ENCODE assay signal across 13 cellular contexts in genomic region chr17:67151717-67152116, GRCh38.
DNase-seq lines count a peak whose midpoint lies in the region; ATAC-seq and TF ChIP-seq lines count a peak whose summit lies in the region.
"Had no signal": no experiment of that assay in that cellular context is flagged by ENCODE, and none has a peak within 500 bp of the region (broad histone marks: within the 10 kb centered on the region; RNA-seq: fewer than 3 reads in every experiment).

No MANE protein-coding gene starts in this region.

- CTCF ChIA-PET in IMR-90 (lab: Yijun Ruan, JAX) = no interaction called here

- H3K4me2 ChIP-seq in IMR-90 (ENCODE audit: low read depth, low read length) = no peak overlapping the region; the same call in 1 of the 2 replicates
- H3K4me2 ChIP-seq: BLaER1 had no signal

- no peak overlapping the region for H2BK20ac ChIP-seq in IMR-90 (ENCODE audit: low read depth, low read length)

- H3K27me3 ChIP-seq in IMR-90 (ENCODE audit: control insufficient read depth, insufficient read depth, low read length) (no peaks in the 10 kb centered on the region), left lung (no peaks in the 10 kb centered on the region)
- H3K27me3 ChIP-seq: BLaER1 had no signal

- H3K36me3 ChIP-seq in IMR-90 (ENCODE audit: control insufficient read depth, insufficient read depth, low read length) (peaks cover 18% of the 10 kb centered on the region), left lung (peaks cover 0 to 49% of the 10 kb centered on the region in 2 donors)

- DNase-seq in AG10803 (ENCODE audit: low read depth) (peak; percentile 15), IMR-90 (peak; percentile 81), chondrocyte (ENCODE audit: low spot score) (no peak), left lung (no peak), type B pancreatic cell (ENCODE audit: extremely low spot score, unreplicated experiment) (no peak)
- DNase-seq: activated T-cell treated with anti-CD3 and anti-CD28 coated beads, Interleukin-2, amount 50 U/mL, for 4 hours; midbrain; NCI-H2107; stimulated activated naive CD8-positive, alpha-beta T cell treated with anti-CD3 and anti-CD28 coated beads, Interleukin-15, Interleukin-2, amounts not matched to agents 100 U/mL and 50 U/mL, for 24 hours had no signal

- H2AK9ac ChIP-seq in IMR-90 (replicated peaks; ENCODE audit: low read depth, low read length, poor library complexity) = no peak overlapping the region

- H4K20me1 ChIP-seq in IMR-90 (ENCODE audit: insufficient read depth, low read length) = peaks cover 4% of the 10 kb centered on the region; the same call in 1 of the 2 replicates
- H4K20me1 ChIP-seq: BLaER1 had no signal

- H3K56ac ChIP-seq in IMR-90 (ENCODE audit: extremely low read depth, insufficient read depth, low read length) = no peak overlapping the region

- TF ChIP-seq CTCF in AG10803 (conservative IDR thresholded peaks at IDR 0.05; ENCODE audit: low read length) (no peak), IMR-90 (conservative IDR thresholded peaks at IDR 0.05; ENCODE audit: low read depth, low read length) (no peak), chondrocyte (IDR thresholded peaks at IDR 0.05) (no peak), left lung (IDR thresholded peaks at IDR 0.05) (no peak), type B pancreatic cell (conservative IDR thresholded peaks at IDR 0.05) (no peak)

- H2AK5ac ChIP-seq in IMR-90 (ENCODE audit: low read depth, low read length) = no peak overlapping the region

- H3K4me3 Mint-ChIP-seq in chondrocyte (ENCODE audit: unreplicated experiment) = peak overlapping the region; percentile 4
- no peak overlapping the region for H3K4me3 Mint-ChIP-seq in type B pancreatic cell
- H3K4me3 Mint-ChIP-seq: activated T-cell treated with anti-CD3 and anti-CD28 coated beads, Interleukin-2, amount 50 U/mL, for 4 hours had no signal

- H3K4me1 ChIP-seq in IMR-90 (ENCODE audit: control insufficient read depth, insufficient read depth, low read length) (peaks cover 6% of the 10 kb centered on the region), left lung (no peaks in the 10 kb centered on the region)
- H3K4me1 ChIP-seq: BLaER1 had no signal

- peak overlapping the region; percentile 22 for H2BK5ac ChIP-seq in IMR-90 (ENCODE audit: low read depth, low read length, poor library complexity, severe bottlenecking)

- no peak overlapping the region for H4K5ac ChIP-seq in IMR-90 (ENCODE audit: low read depth, low read length)

- no peak overlapping the region for H2BK15ac ChIP-seq in IMR-90 (ENCODE audit: low read depth, low read length)

- in situ Hi-C loops in IMR-90 (cut with MboI; ENCODE audit: low sequenced_read_pairs) = no loop called here

- no peak overlapping the region for H3K4ac ChIP-seq in IMR-90 (ENCODE audit: low read depth, low read length)

- H4K8ac ChIP-seq in IMR-90 (ENCODE audit: low read depth in 2 of 2, low read length in 2 of 2) = 0 out of 4 replicates have a peak overlapping the region, but pooled peaks of 1 of the 2 experiments have one; percentile 39

- H4K91ac ChIP-seq in IMR-90 (ENCODE audit: insufficient read depth, low read depth, low read length) = no peak overlapping the region

- no peak overlapping the region for H2BK120ac ChIP-seq in IMR-90 (ENCODE audit: low read depth, low read length)

- no peak overlapping the region for H3K18ac ChIP-seq in IMR-90 (ENCODE audit: low read depth, low read length)

- H3K9me1 ChIP-seq in IMR-90 (ENCODE audit: insufficient read depth, low read length) = peaks cover 3% of the 10 kb centered on the region

- no peak overlapping the region for H3K9ac ChIP-seq in IMR-90 (ENCODE audit: low read depth, low read length)
- H3K9ac ChIP-seq: BLaER1 had no signal

- no peak overlapping the region for H3K23ac ChIP-seq in IMR-90 (ENCODE audit: low read depth, low read length)

- H3K27me3 Mint-ChIP-seq in chondrocyte (ENCODE audit: low read depth) = no peaks in the 10 kb centered on the region
- no peaks in the 10 kb centered on the region for H3K27me3 Mint-ChIP-seq in type B pancreatic cell

- no peak overlapping the region for H3K14ac ChIP-seq in IMR-90 (replicated peaks; ENCODE audit: low read depth, low read length)

- intact Hi-C loops in IMR-90 (cut with micrococcal nuclease) (no loop called here), left lung (cut with DNase I) (no loop called here)

- dilution Hi-C loops in IMR-90 (cut with HindIII; ENCODE audit: low sequenced_read_pairs, unreplicated experiment) = no loop called here

- H3K9me3 Mint-ChIP-seq in chondrocyte (ENCODE audit: low read depth) (no peaks in the 10 kb centered on the region), type B pancreatic cell (no peaks in the 10 kb centered on the region)
- H3K9me3 Mint-ChIP-seq: activated T-cell treated with anti-CD3 and anti-CD28 coated beads, Interleukin-2, amount 50 U/mL, for 4 hours had no signal

- ATAC-seq in IMR-90 (ENCODE audit: low read depth) = peak; percentile 87
- peak; percentile 21 for ATAC-seq in left lung
- no peak for ATAC-seq in HG03097 (IDR thresholded peaks at IDR 0.05; ENCODE audit: low FRiP score, unreplicated experiment)
- ATAC-seq in HG03565 (IDR thresholded peaks at IDR 0.05; ENCODE audit: unreplicated experiment) = no peak
- ATAC-seq in GM21526 (IDR thresholded peaks at IDR 0.05; ENCODE audit: low FRiP score, unreplicated experiment) = no peak
- ATAC-seq: stimulated activated naive CD8-positive, alpha-beta T cell treated with anti-CD3 and anti-CD28 coated beads, Interleukin-15, Interleukin-2, amounts not matched to agents 100 U/mL and 50 U/mL, for 24 hours had no signal

- peaks cover 6 to 25% of the 10 kb centered on the region in 2 experiments; a peak in 3 of 4 replicates for H3K79me1 ChIP-seq in IMR-90 (ENCODE audit: low read depth in 1 of 2, low read length in 2 of 2)

- no peak for TF ChIP-seq RAD21 in IMR-90 (IDR thresholded peaks at IDR 0.05; ENCODE audit: low read length)

- POLR2A ChIA-PET in IMR-90 (lab: Charles Lee; ENCODE audit: unreplicated experiment) = no interaction called here

- H2AFZ ChIP-seq in IMR-90 (replicated peaks; ENCODE audit: low read length, poor library complexity) = no peak overlapping the region

- H3K9me3 ChIP-seq in IMR-90 (ENCODE audit: control insufficient read depth, insufficient read depth, low read length) (no peaks in the 10 kb centered on the region), left lung (no peaks in the 10 kb centered on the region)
- H3K9me3 ChIP-seq: BLaER1 had no signal

- no peak overlapping the region for H3K4me3 ChIP-seq in AG10803 (ENCODE audit: low read length)
- no peak overlapping the region for H3K4me3 ChIP-seq in IMR-90 (ENCODE audit: insufficient read depth, low read depth, low read length)
- no peak overlapping the region for H3K4me3 ChIP-seq in left lung
- H3K4me3 ChIP-seq: BLaER1 had no signal

- H3K36me3 Mint-ChIP-seq in chondrocyte (ENCODE audit: low read depth) (peaks cover 20% of the 10 kb centered on the region), type B pancreatic cell (peaks cover 30% of the 10 kb centered on the region)

- H3K4me1 Mint-ChIP-seq in chondrocyte (ENCODE audit: low read depth) (peaks cover 24% of the 10 kb centered on the region), type B pancreatic cell (ENCODE audit: unreplicated experiment) (no peaks in the 10 kb centered on the region)

- H3K27ac Mint-ChIP-seq in chondrocyte (ENCODE audit: unreplicated experiment) = peak overlapping the region; percentile 90
- no peak overlapping the region for H3K27ac Mint-ChIP-seq in type B pancreatic cell

- TF ChIP-seq POLR2A in IMR-90 (IDR thresholded peaks at IDR 0.05; ENCODE audit: low read depth, low read length) = no peak

- no peak overlapping the region for H3K27ac ChIP-seq in IMR-90 (ENCODE audit: insufficient read depth, low read length)
- no peak overlapping the region for H3K27ac ChIP-seq in left lung
- H3K27ac ChIP-seq: BLaER1 had no signal

- no TSS peak for BruUV-seq in IMR-90 (replicated peaks; lab: Mats Ljungman, UMichigan)

- no CpG with 5 or more reads among the region's 2 CpGs for WGBS in IMR-90 (ENCODE audit: extremely low coverage in 2 of 2, insufficient read length in 1 of 2), 2 experiments

TF ChIP-seq in IMR-90, 13 proteins besides CTCF, POLR2A, EP300 and RAD21:
- TF ChIP-seq FOS (IDR thresholded peaks at IDR 0.05; ENCODE audit: low read depth, low read length) = peak; percentile 57; the same call in 1 of the 2 replicates
- TF ChIP-seq BHLHE40 (IDR thresholded peaks at IDR 0.05; ENCODE audit: low read depth, low read length) = peak; percentile 15; the same call in 1 of the 2 replicates
- no peak for TF ChIP-seq RFX5 (IDR thresholded peaks at IDR 0.05; ENCODE audit: low read depth, low read length)

Comparison
In these comparisons a context has a peak if more than half of its experiments do, and no peak if none do; other contexts are left out.
1. DNase-seq: peak in AG10803 (single experiment) and IMR-90 (single experiment); none in chondrocyte (single experiment), left lung (0 of 2) and type B pancreatic cell (single experiment).
2. ATAC-seq: peak in IMR-90 (single experiment) and left lung (single experiment); none in HG03097 (single experiment), HG03565 (single experiment) and GM21526 (single experiment).